Comparison of ENCODE assay signal across 10 cellular contexts in the genomic region with DNA sequence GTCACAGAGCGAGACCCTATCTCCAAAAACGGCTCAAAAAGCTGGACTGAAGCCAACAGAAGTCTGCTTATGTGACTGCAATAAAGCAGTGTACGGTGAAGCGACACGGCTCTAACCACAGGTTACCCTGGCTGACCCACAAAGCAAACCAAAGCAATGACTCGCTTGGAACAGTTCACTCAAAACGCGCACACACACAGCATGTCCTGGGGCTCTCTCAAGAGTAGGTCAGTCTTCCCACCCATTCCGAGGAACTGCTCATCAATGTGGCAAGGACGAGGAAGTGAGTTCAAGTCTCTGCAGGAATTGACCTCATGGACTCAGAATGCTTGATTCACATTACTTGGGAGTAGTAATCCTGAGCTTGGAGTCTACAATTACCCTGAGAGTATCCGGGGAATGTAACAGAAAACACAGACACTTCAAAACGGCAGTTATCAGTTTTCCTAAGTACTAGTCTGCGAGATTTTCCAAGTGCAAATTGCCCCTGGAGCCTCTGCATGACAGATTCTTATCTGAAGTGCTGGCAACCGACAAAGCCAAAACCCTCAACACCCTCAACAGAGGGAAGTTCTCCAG. TPM values are rescaled to one million over a fixed set of nuclear protein-coding genes. Genes with fewer than 3 reads are reported as not detected.
DNase-seq lines count a peak whose midpoint lies in the region; ATAC-seq and TF ChIP-seq lines count a peak whose summit lies in the region.
"Had no signal": no experiment of that assay in that cellular context is flagged by ENCODE, and none has a peak within 500 bp of the region (broad histone marks: within the 10 kb centered on the region; RNA-seq: fewer than 3 reads in every experiment).

No MANE protein-coding gene starts in this region.

- POLR2A ChIA-PET in WTC11 (lab: Charles Lee) = no interaction called here

- no peak for ATAC-seq in GM21723 (IDR thresholded peaks at IDR 0.05; ENCODE audit: unreplicated experiment)
- ATAC-seq in WTC11 = no peak
- ATAC-seq in natural killer cell = no peak

- no peak overlapping the region for H3K27ac Mint-ChIP-seq in WTC11
- no peak overlapping the region for H3K27ac Mint-ChIP-seq in natural killer cell
- H3K27ac Mint-ChIP-seq in activated T-helper 2 cell treated with anti-CD3 and anti-CD28 coated beads, Interferon-gamma antibody, Interleukin-2, Interleukin-4, amounts not matched to agents 10 μg/mL and 5 μg/mL and 100 μg/mL, durations not matched to agents 14 hours and 24 hours and 36 hours = no peak overlapping the region

- H3K4me1 Mint-ChIP-seq in WTC11 = no peaks in the 10 kb centered on the region
- H3K4me1 Mint-ChIP-seq in natural killer cell = no peaks in the 10 kb centered on the region
- H3K4me1 Mint-ChIP-seq in activated T-helper 2 cell treated with anti-CD3 and anti-CD28 coated beads, Interferon-gamma antibody, Interleukin-2, Interleukin-4, amounts not matched to agents 10 μg/mL and 5 μg/mL and 100 μg/mL, durations not matched to agents 14 hours and 24 hours and 36 hours (ENCODE audit: low read depth) = peaks cover 18% of the 10 kb centered on the region

- H3K4me3 Mint-ChIP-seq in WTC11 (no peak overlapping the region), natural killer cell (no peak overlapping the region)
- H3K4me3 Mint-ChIP-seq in activated T-helper 2 cell treated with anti-CD3 and anti-CD28 coated beads, Interferon-gamma antibody, Interleukin-2, Interleukin-4, amounts not matched to agents 10 μg/mL and 5 μg/mL and 100 μg/mL, durations not matched to agents 14 hours and 24 hours and 36 hours (ENCODE audit: low read depth) = no peak overlapping the region

- CTCF ChIA-PET in WTC11 (lab: Charles Lee) = no interaction called here

- H3K9me3 Mint-ChIP-seq in WTC11 = no peaks in the 10 kb centered on the region
- H3K9me3 Mint-ChIP-seq in natural killer cell = no peaks in the 10 kb centered on the region
- no peaks in the 10 kb centered on the region for H3K9me3 Mint-ChIP-seq in activated T-helper 2 cell treated with anti-CD3 and anti-CD28 coated beads, Interferon-gamma antibody, Interleukin-2, Interleukin-4, amounts not matched to agents 10 μg/mL and 5 μg/mL and 100 μg/mL, durations not matched to agents 14 hours and 24 hours and 36 hours

- peaks cover 75% of the 10 kb centered on the region for H3K36me3 Mint-ChIP-seq in WTC11
- no peaks in the 10 kb centered on the region for H3K36me3 Mint-ChIP-seq in natural killer cell
- H3K36me3 Mint-ChIP-seq in activated T-helper 2 cell treated with anti-CD3 and anti-CD28 coated beads, Interferon-gamma antibody, Interleukin-2, Interleukin-4, amounts not matched to agents 10 μg/mL and 5 μg/mL and 100 μg/mL, durations not matched to agents 14 hours and 24 hours and 36 hours (ENCODE audit: low read depth) = peaks cover 78% of the 10 kb centered on the region

- intact Hi-C loops in natural killer cell (cut with micrococcal nuclease) = no loop called here
- intact Hi-C loops in activated T-helper 2 cell treated with anti-CD3 and anti-CD28 coated beads, Interferon-gamma antibody, Interleukin-2, Interleukin-4, amounts not matched to agents 10 μg/mL and 5 μg/mL and 100 μg/mL, durations not matched to agents 14 hours and 24 hours and 36 hours (cut with micrococcal nuclease) = loop anchor here (2.0 kb wide), 1 partner anchor 20 kb away; no protein-coding TSS in a partner anchor

- DNase-seq in AG20443 (ENCODE audit: low spot score) (peak; percentile 75), HT1080 (ENCODE audit: low read depth) (peak; percentile 83), amniotic stem cell (lab: John Stamatoyannopoulos, UW) (peak; percentile 31), lung microvascular endothelial cell (ENCODE audit: low read depth in 2 of 2) (peak; percentile 11 to 94), WTC11 (ENCODE audit: low spot score) (no peak), natural killer cell (no peak)
- no peak for DNase-seq in activated T-helper 2 cell treated with anti-CD3 and anti-CD28 coated beads, Interferon-gamma antibody, Interleukin-2, Interleukin-4, amounts not matched to agents 10 μg/mL and 5 μg/mL and 100 μg/mL, durations not matched to agents 14 hours and 24 hours and 36 hours (ENCODE audit: low spot score)
- DNase-seq: activated gamma-delta T cell; NK-92 treated with Interleukin-12 subunit alpha and Interleukin-12 subunit beta, amount 100 ng/mL, for 24 hours had no signal

- H3K27me3 Mint-ChIP-seq in WTC11 (ENCODE audit: low read depth) (no peaks in the 10 kb centered on the region), natural killer cell (ENCODE audit: low read depth in 2 of 2) (no peaks in the 10 kb centered on the region)
- H3K27me3 Mint-ChIP-seq in activated T-helper 2 cell treated with anti-CD3 and anti-CD28 coated beads, Interferon-gamma antibody, Interleukin-2, Interleukin-4, amounts not matched to agents 10 μg/mL and 5 μg/mL and 100 μg/mL, durations not matched to agents 14 hours and 24 hours and 36 hours (ENCODE audit: low read depth) = no peaks in the 10 kb centered on the region

- no peak for TF ChIP-seq CTCF in WTC11 (IDR thresholded peaks at IDR 0.05)
- TF ChIP-seq CTCF in natural killer cell (IDR thresholded peaks at IDR 0.05) = no peak

TF ChIP-seq in WTC11, 78 proteins besides CTCF, POLR2A, EP300 and RAD21 (continues in another document):
- TF ChIP-seq SMAD3 (CRISPR knock-in tag; IDR thresholded peaks at IDR 0.05; ENCODE audit: borderline replicate concordance) (no peak), EMX1 (CRISPR knock-in tag; IDR thresholded peaks at IDR 0.05) (no peak), GABPB1 (CRISPR knock-in tag; IDR thresholded peaks at IDR 0.05) (no peak), NR2C2 (CRISPR knock-in tag; IDR thresholded peaks at IDR 0.05) (no peak)
- TF ChIP-seq, protein P1, sequence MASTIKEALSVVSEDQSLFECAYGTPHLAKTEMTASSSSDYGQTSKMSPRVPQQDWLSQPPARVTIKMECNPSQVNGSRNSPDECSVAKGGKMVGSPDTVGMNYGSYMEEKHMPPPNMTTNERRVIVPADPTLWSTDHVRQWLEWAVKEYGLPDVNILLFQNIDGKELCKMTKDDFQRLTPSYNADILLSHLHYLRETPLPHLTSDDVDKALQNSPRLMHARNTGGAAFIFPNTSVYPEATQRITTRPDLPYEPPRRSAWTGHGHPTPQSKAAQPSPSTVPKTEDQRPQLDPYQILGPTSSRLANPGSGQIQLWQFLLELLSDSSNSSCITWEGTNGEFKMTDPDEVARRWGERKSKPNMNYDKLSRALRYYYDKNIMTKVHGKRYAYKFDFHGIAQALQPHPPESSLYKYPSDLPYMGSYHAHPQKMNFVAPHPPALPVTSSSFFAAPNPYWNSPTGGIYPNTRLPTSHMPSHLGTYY (CRISPR knock-in tag; IDR thresholded peaks at IDR 0.05) = no peak
- TF ChIP-seq, protein P2, sequence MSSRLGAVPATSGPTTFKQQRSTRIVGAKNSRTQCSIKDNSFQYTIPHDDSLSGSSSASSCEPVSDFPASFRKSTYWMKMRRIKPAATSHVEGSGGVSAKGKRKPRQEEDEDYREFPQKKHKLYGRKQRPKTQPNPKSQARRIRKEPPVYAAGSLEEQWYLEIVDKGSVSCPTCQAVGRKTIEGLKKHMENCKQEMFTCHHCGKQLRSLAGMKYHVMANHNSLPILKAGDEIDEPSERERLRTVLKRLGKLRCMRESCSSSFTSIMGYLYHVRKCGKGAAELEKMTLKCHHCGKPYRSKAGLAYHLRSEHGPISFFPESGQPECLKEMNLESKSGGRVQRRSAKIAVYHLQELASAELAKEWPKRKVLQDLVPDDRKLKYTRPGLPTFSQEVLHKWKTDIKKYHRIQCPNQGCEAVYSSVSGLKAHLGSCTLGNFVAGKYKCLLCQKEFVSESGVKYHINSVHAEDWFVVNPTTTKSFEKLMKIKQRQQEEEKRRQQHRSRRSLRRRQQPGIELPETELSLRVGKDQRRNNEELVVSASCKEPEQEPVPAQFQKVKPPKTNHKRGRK (CRISPR knock-in tag; IDR thresholded peaks at IDR 0.05; ENCODE audit: borderline replicate concordance) = no peak

RNA-seq across cellular contexts. Expression of gene PELP1, which starts 25.4 kb away (rescaled TPM):
- total RNA-seq in HT1080 (2014; rRNA removed; shearing (Covaris generic)) = 28.0 and 34.2 TPM in 2 replicates
- 25.3 and 32.2 TPM in 2 replicates for polyA plus RNA-seq in HT1080 (2015; cell fraction: cytosol; rRNA removed)
- 70.0 and 70.2 TPM in 2 replicates for polyA plus RNA-seq in HT1080 (2015; cell fraction: nucleus; rRNA removed)
- total RNA-seq in lung microvascular endothelial cell = 7.6 and 9.1 TPM in 2 replicates
- total RNA-seq in WTC11 (2021) = 177 to 218 TPM (median 178 TPM) in 3 replicates
- total RNA-seq in natural killer cell = 10 to 100 TPM; 32.3 to 45.8 (median 43.5) TPM
- 115 and 116 TPM in 2 replicates for total RNA-seq in activated T-helper 2 cell treated with anti-CD3 and anti-CD28 coated beads, Interferon-gamma antibody, Interleukin-2, Interleukin-4, amounts not matched to agents 10 μg/mL and 5 μg/mL and 100 μg/mL, durations not matched to agents 14 hours and 24 hours and 36 hours

RNA-seq across cellular contexts. Expression of gene ARRB2, which starts 31.9 kb away (rescaled TPM):
- total RNA-seq in HT1080 (2014; rRNA removed; shearing (Covaris generic)) = 22.1 and 27.4 TPM in 2 replicates
- polyA plus RNA-seq in HT1080 (2015; cell fraction: cytosol; rRNA removed) = 13.0 and 15.3 TPM in 2 replicates
- polyA plus RNA-seq in HT1080 (2015; cell fraction: nucleus; rRNA removed) = 7.6 and 12.1 TPM in 2 replicates
- 4.2 and 4.8 TPM in 2 replicates for total RNA-seq in lung microvascular endothelial cell
- 79.7 to 87.8 TPM (median 81.0 TPM) in 3 replicates for total RNA-seq in WTC11 (2021)
- 100 to 1,000 TPM; 314 to 374 (median 335) TPM for total RNA-seq in natural killer cell
- 226 and 231 TPM in 2 replicates for total RNA-seq in activated T-helper 2 cell treated with anti-CD3 and anti-CD28 coated beads, Interferon-gamma antibody, Interleukin-2, Interleukin-4, amounts not matched to agents 10 μg/mL and 5 μg/mL and 100 μg/mL, durations not matched to agents 14 hours and 24 hours and 36 hours

RNA-seq across cellular contexts. Expression of gene ALOX15, which starts 37.1 kb away (rescaled TPM):
- not detected in 2 replicates for total RNA-seq in HT1080 (2014; rRNA removed; shearing (Covaris generic))
- polyA plus RNA-seq in HT1080 (2015; cell fraction: cytosol; rRNA removed) = not detected in 2 replicates
- not detected in 2 replicates for polyA plus RNA-seq in HT1080 (2015; cell fraction: nucleus; rRNA removed)
- not detected in 2 replicates for total RNA-seq in lung microvascular endothelial cell
- 0.32 to 0.82 TPM (median 0.50 TPM) in 3 replicates for total RNA-seq in WTC11 (2021)
- not detected for total RNA-seq in natural killer cell
- total RNA-seq in activated T-helper 2 cell treated with anti-CD3 and anti-CD28 coated beads, Interferon-gamma antibody, Interleukin-2, Interleukin-4, amounts not matched to agents 10 μg/mL and 5 μg/mL and 100 μg/mL, durations not matched to agents 14 hours and 24 hours and 36 hours = not detected in 2 replicates

RNA-seq across cellular contexts. Expression of gene MED11, which starts 52.7 kb away (rescaled TPM):
- total RNA-seq in HT1080 (2014; rRNA removed; shearing (Covaris generic)) = 28.9 and 35.8 TPM in 2 replicates
- 23.6 and 36.1 TPM in 2 replicates for polyA plus RNA-seq in HT1080 (2015; cell fraction: cytosol; rRNA removed)
- polyA plus RNA-seq in HT1080 (2015; cell fraction: nucleus; rRNA removed) = 19.8 and 25.2 TPM in 2 replicates
- 9.2 and 11.1 TPM in 2 replicates for total RNA-seq in lung microvascular endothelial cell
- 18.6 to 21.3 TPM (median 21.2 TPM) in 3 replicates for total RNA-seq in WTC11 (2021)
- 10 to 100 TPM in 2 of 3 donors, 1 to 10 TPM in 1; 9.1 to 15.0 (median 10.5) TPM for total RNA-seq in natural killer cell
- 24.0 and 24.9 TPM in 2 replicates for total RNA-seq in activated T-helper 2 cell treated with anti-CD3 and anti-CD28 coated beads, Interferon-gamma antibody, Interleukin-2, Interleukin-4, amounts not matched to agents 10 μg/mL and 5 μg/mL and 100 μg/mL, durations not matched to agents 14 hours and 24 hours and 36 hours

Comparison
In these comparisons a context has a peak if more than half of its experiments do, and no peak if none do; other contexts are left out.
1. DNase-seq: peak in AG20443 (single experiment), HT1080 (single experiment), amniotic stem cell (single experiment) and lung microvascular endothelial cell (2 of 2); none in WTC11 (single experiment), natural killer cell (single experiment) and activated T-helper 2 cell treated with anti-CD3 and anti-CD28 coated beads, Interferon-gamma antibody, Interleukin-2, Interleukin-4, amounts not matched to agents 10 μg/mL and 5 μg/mL and 100 μg/mL, durations not matched to agents 14 hours and 24 hours and 36 hours (single experiment).